Comparison of ENCODE assay signal across 8 cellular contexts in genomic region chr3:58433400-58434169, GRCh38. TPM values are rescaled to one million over a fixed set of nuclear protein-coding genes. Genes with fewer than 3 reads are reported as not detected.
DNase-seq lines count a peak whose midpoint lies in the region; ATAC-seq and TF ChIP-seq lines count a peak whose summit lies in the region.

Gene PDHB (minus strand): TSS chr3:58433832. CDS start chr3:58433809, 23 bp downstream.

- intact Hi-C loops in adrenal gland (cut with DNase I) (no loop called here), heart right ventricle (cut with DNase I) (loop anchor here in 6 of 10 donors (2.0 to 10.0 kb wide), 5 partner anchors 54 to 101 kb away; partner anchors contain the start of genes KCTD6 (in 3 of the 6) and ACOX2 (in 2 of the 6)), posterior vena cava (cut with DNase I) (loop anchor here in 1 of 2 donors (10.0 kb wide), 1 partner anchor 61 kb away; the partner anchor contains the start of gene KCTD6)

- H3K4me3 ChIP-seq in adrenal gland = peak within 1 kb of the TSS; percentile 71 to 99 (median 88)
- peak within 1 kb of the TSS; percentile 42 to 93 (median 72) for H3K4me3 ChIP-seq in heart right ventricle
- H3K4me3 ChIP-seq in upper lobe of left lung = peak within 1 kb of the TSS; percentile 56 to 96 (median 80)

- TF ChIP-seq POLR2A in adrenal gland (IDR thresholded peaks at IDR 0.05) = peak; percentile 72 to 85
- TF ChIP-seq POLR2A in upper lobe of left lung (IDR thresholded peaks at IDR 0.05) = peak in 3 of 4 donors; percentile 72 to 90 (median 76)

- peaks cover 13 to 18% of the 10 kb centered on the region in 2 donors for H3K4me1 ChIP-seq in adrenal gland (replicated peaks in 1 of 2)
- peaks cover 0 to 34% (median 30%) of the 10 kb centered on the region in 9 donors for H3K4me1 ChIP-seq in heart right ventricle
- H3K4me1 ChIP-seq in upper lobe of left lung = peaks cover 20 to 27% (median 22%) of the 10 kb centered on the region in 4 donors

- H3K27me3 ChIP-seq in adrenal gland = no peaks in the 10 kb centered on the region
- no peaks in the 10 kb centered on the region for H3K27me3 ChIP-seq in heart right ventricle
- no peaks in the 10 kb centered on the region for H3K27me3 ChIP-seq in upper lobe of left lung

- in situ Hi-C loops in GM13976 (cut with MboI; ENCODE audit: low sequenced_read_pairs, unreplicated experiment) = no loop called here

- DNase-seq in GM13976 (ENCODE audit: low spot score) = peak; percentile 98
- DNase-seq in NCI-H1417 treated with DMSO at 0.1 percent for 48 hours (lab: John Stamatoyannopoulos, UW) = peak; percentile 35
- peak; percentile 76 to 91 (median 82) for DNase-seq in T-helper 1 cell
- peak; percentile 93 to 96 (median 95) for DNase-seq in adrenal gland
- DNase-seq in heart right ventricle = peak; percentile 92 to 95
- DNase-seq in posterior vena cava (ENCODE audit: low spot score) = peak; percentile 98
- peak; percentile 94 to 97 for DNase-seq in upper lobe of left lung

- H3K27ac ChIP-seq in adrenal gland = peak within 1 kb of the TSS in 4 of 5 donors; percentile 76 to 91 (median 86)
- H3K27ac ChIP-seq in heart right ventricle = peak within 1 kb of the TSS; percentile 75 to 98 (median 96)
- peak within 1 kb of the TSS; percentile 88 to 93 (median 90) for H3K27ac ChIP-seq in upper lobe of left lung

- H3K9me3 ChIP-seq in adrenal gland (replicated peaks in 1 of 3) (no peaks in the 10 kb centered on the region), heart right ventricle (no peaks in the 10 kb centered on the region), upper lobe of left lung (no peaks in the 10 kb centered on the region)

- TF ChIP-seq EP300 in upper lobe of left lung (IDR thresholded peaks at IDR 0.05) = no peak

- ATAC-seq in HG02798 (IDR thresholded peaks at IDR 0.05; ENCODE audit: poor library complexity, unreplicated experiment) (peak; percentile 95), heart right ventricle (peak; percentile 97 to 99 (median 98)), upper lobe of left lung (ENCODE audit: low FRiP score in 2 of 2) (peak; percentile 98 to 99)

- H3K36me3 ChIP-seq in adrenal gland (replicated peaks in 1 of 2) = peaks cover 0 to 33% of the 10 kb centered on the region in 2 donors
- peaks cover 0 to 41% (median 35%) of the 10 kb centered on the region in 9 donors for H3K36me3 ChIP-seq in heart right ventricle
- H3K36me3 ChIP-seq in upper lobe of left lung = peaks cover 21 to 31% (median 30%) of the 10 kb centered on the region in 4 donors

- 0 to 1% (median 1%) methylated on average over 22 to 67 of the region's 67 CpGs for WGBS in adrenal gland, 4 donors
- 0 to 1% methylated on average over 66 to 67 of the region's 67 CpGs for WGBS in heart right ventricle, 2 donors
- WGBS in upper lobe of left lung, 2 donors = 0% methylated on average over 5 to 51 of the region's 67 CpGs

- TF ChIP-seq CTCF in GM13976 (IDR thresholded peaks at IDR 0.05; ENCODE audit: borderline replicate concordance, control extremely low read depth, extremely low read depth, insufficient read depth, missing control alignments) (no peak), adrenal gland (IDR thresholded peaks at IDR 0.05) (peak in 1 of 6 experiments; percentile 1), heart right ventricle (IDR thresholded peaks at IDR 0.05) (peak in 2 of 9 donors; percentile 9 to 21), upper lobe of left lung (IDR thresholded peaks at IDR 0.05) (peak in 2 of 6 experiments; percentile 4 to 24)

RNA-seq across cellular contexts. Expression of gene PDHB, which starts in this region (rescaled TPM):
- total RNA-seq in adrenal gland (100 to 1,000 TPM in 4 of 8 donors, 10 to 100 TPM in 4; 84.2 to 155 (median 102) TPM), heart right ventricle (100 to 1,000 TPM; 170 to 255 (median 217) TPM), posterior vena cava (10 to 100 TPM; 60.4 to 68.7 TPM), upper lobe of left lung (10 to 100 TPM; 20.4 to 81.4 (median 48.5) TPM)
- polyA plus RNA-seq in adrenal gland (100 to 1,000 TPM in 1 of 3 donors, 10 to 100 TPM in 2; 59.2 to 198 (median 84.8) TPM), heart right ventricle (100 to 1,000 TPM; 140 to 157 TPM)

Comparison
In these comparisons a context has a peak if more than half of its experiments do, and no peak if none do; other contexts are left out.
1. Peak in every context shown above with its lines: DNase-seq, ATAC-seq, H3K4me3 ChIP-seq and H3K27ac ChIP-seq.
2. DNase-seq: peak in every context shown above with its lines; median percentile 98 in GM13976; 98 in posterior vena cava; 96 in upper lobe of left lung; 95 in adrenal gland; 94 in heart right ventricle; 82 in T-helper 1 cell; 35 in NCI-H1417 treated with DMSO at 0.1 percent for 48 hours.
3. intact Hi-C loops: an anchor here in heart right ventricle (2.0 to 10.0 kb wide); none called in adrenal gland.